2 cellular contexts compared by ENCODE assay signal in genomic region chr5:90359073-90359804, GRCh38.
TF ChIP-seq lines count a peak whose summit lies in the region.

No MANE protein-coding gene starts in this region.

TF ChIP-seq in HepG2, 621 proteins besides CTCF, POLR2A, EP300 and RAD21:
- TF ChIP-seq ATF7 (IDR thresholded peaks at IDR 0.05): peak; percentile 86
- no peak for TF ChIP-seq ATF7 (CRISPR knock-in tag; IDR thresholded peaks at IDR 0.05)
- no peak for TF ChIP-seq HMG20A (CRISPR knock-in tag; IDR thresholded peaks at IDR 0.05; ENCODE audit: borderline replicate concordance)
- TF ChIP-seq ZNF558 (CRISPR knock-in tag; IDR thresholded peaks at IDR 0.05; ENCODE audit: borderline replicate concordance): no peak
- no peak for TF ChIP-seq ZNF274 (CRISPR knock-in tag; IDR thresholded peaks at IDR 0.05)
- no peak for TF ChIP-seq TP53 (CRISPR knock-in tag; conservative IDR thresholded peaks at IDR 0.05)
- no peak for TF ChIP-seq ZNF850 (CRISPR knock-in tag; conservative IDR thresholded peaks at IDR 0.05)
- TF ChIP-seq BATF2 (CRISPR knock-in tag; IDR thresholded peaks at IDR 0.05): no peak
- peak; percentile 67 for TF ChIP-seq CREB1 (IDR thresholded peaks at IDR 0.05)
- TF ChIP-seq CREB1 (CRISPR knock-in tag; IDR thresholded peaks at IDR 0.05): no peak
- TF ChIP-seq, protein P1, sequence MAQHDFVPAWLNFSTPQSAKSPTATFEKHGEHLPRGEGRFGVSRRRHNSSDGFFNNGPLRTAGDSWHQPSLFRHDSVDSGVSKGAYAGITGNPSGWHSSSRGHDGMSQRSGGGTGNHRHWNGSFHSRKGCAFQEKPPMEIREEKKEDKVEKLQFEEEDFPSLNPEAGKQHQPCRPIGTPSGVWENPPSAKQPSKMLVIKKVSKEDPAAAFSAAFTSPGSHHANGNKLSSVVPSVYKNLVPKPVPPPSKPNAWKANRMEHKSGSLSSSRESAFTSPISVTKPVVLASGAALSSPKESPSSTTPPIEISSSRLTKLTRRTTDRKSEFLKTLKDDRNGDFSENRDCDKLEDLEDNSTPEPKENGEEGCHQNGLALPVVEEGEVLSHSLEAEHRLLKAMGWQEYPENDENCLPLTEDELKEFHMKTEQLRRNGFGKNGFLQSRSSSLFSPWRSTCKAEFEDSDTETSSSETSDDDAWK (CRISPR knock-in tag; IDR thresholded peaks at IDR 0.05): no peak
- TF ChIP-seq AHR (CRISPR knock-in tag; IDR thresholded peaks at IDR 0.05): no peak
- no peak for TF ChIP-seq ZNF251 (CRISPR knock-in tag; IDR thresholded peaks at IDR 0.05)

TF ChIP-seq in GM12878, 131 proteins besides CTCF, POLR2A, EP300 and RAD21:
- TF ChIP-seq CREB1 (IDR thresholded peaks at IDR 0.05; ENCODE audit: low read depth) (0 out of 2 replicates have a peak, but pooled peaks have one; percentile 46), EZH2 (IDR thresholded peaks at IDR 0.05; ENCODE audit: borderline replicate concordance, control insufficient read depth, low read depth, low read length) (no peak)
TF ChIP-seq in GM12878: peak in this region for 1.
